In the genomic region with DNA sequence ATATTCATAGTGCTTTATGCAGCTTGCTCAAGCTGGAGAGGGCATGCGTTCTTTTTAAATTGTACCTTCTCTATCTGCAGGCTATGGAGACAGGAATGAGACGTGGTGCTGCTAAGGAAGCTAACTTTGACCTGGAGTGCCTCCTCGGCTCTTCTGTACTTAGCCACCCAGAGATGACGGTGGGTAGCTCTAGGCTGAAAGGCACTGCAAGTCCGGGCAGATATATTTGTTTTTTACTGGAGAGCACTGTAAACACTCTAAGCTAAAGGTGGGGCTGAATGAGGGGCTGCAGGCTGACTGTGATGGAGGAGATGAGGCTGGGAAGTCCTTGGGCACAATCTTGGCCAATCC, we compare ENCODE assay signal across 16 cellular contexts. TPM values are rescaled to one million over a fixed set of nuclear protein-coding genes. Genes with fewer than 3 reads are reported as not detected.
DNase-seq lines count a peak whose midpoint lies in the region; ATAC-seq and TF ChIP-seq lines count a peak whose summit lies in the region.
"Had no signal": no experiment of that assay in that cellular context is flagged by ENCODE, and none has a peak within 500 bp of the region (broad histone marks: within the 10 kb centered on the region; RNA-seq: fewer than 3 reads in every experiment).

No MANE protein-coding gene starts in this region.

- H3K27me3 Mint-ChIP-seq in T-helper 2 cell treated with Interferon-gamma antibody and Interleukin-4, amounts not matched to agents 5 μg/mL and 100 μg/mL, for 36 hours (ENCODE audit: low read depth), result no peaks in the 10 kb centered on the region
- H3K27me3 Mint-ChIP-seq: IgD-negative memory B cell had no signal

- H3K4me1 ChIP-seq in esophagus squamous epithelium (peaks cover 5 to 48% (median 26%) of the 10 kb centered on the region in 3 donors), spleen (peaks cover 0 to 94% (median 44%) of the 10 kb centered on the region in 6 donors)
- H3K4me1 ChIP-seq: pancreas had no signal

- intact Hi-C loops in esophagus squamous epithelium (cut with DNase I) (no loop called here), spleen (cut with DNase I; ENCODE audit: low total_unique reads) (no loop called here), left ventricle myocardium superior (cut with micrococcal nuclease) (no loop called here)

- H3K4me1 Mint-ChIP-seq in T-helper 2 cell treated with Interferon-gamma antibody and Interleukin-4, amounts not matched to agents 5 μg/mL and 100 μg/mL, for 36 hours (ENCODE audit: low read depth), result peaks cover 44% of the 10 kb centered on the region

- no peaks in the 10 kb centered on the region for H3K36me3 ChIP-seq in esophagus squamous epithelium
- peaks cover 0 to 6% (median 0%) of the 10 kb centered on the region in 6 donors for H3K36me3 ChIP-seq in spleen
- H3K36me3 ChIP-seq: pancreas, tibial nerve had no signal

- 10 to 23% methylated on average over 2 to 3 of the region's 5 CpGs for WGBS in esophagus squamous epithelium, 2 donors
- WGBS in spleen, 5 donors, result 37 to 60% (median 42%) methylated on average over 4 to 5 of the region's 5 CpGs

- no peak for DNase-seq in T-helper 2 cell treated with Interferon-gamma antibody and Interleukin-4, amounts not matched to agents 5 μg/mL and 100 μg/mL, for 36 hours (ENCODE audit: low spot score)
- DNase-seq in T-helper 2 cell, result no peak
- no peak for DNase-seq in RWPE1 (ENCODE audit: low spot score)
- no peak for DNase-seq in esophagus squamous epithelium (lab: John Stamatoyannopoulos, UW)
- no peak for DNase-seq in spleen
- no peak for DNase-seq in NCI-H2107 (lab: John Stamatoyannopoulos, UW)
- DNase-seq in left ventricle myocardium superior, result no peak
- DNase-seq: amygdala; NCI-H187 treated with DMSO at 0.1 percent for 48 hours; pancreas; stimulated activated CD4-positive, alpha-beta T cell treated with anti-CD3 and anti-CD28 coated beads, Interleukin-4, amount 100 ng/mL, for 4 hours had no signal

- H3K27ac Mint-ChIP-seq in T-helper 2 cell treated with Interferon-gamma antibody and Interleukin-4, amounts not matched to agents 5 μg/mL and 100 μg/mL, for 36 hours, result peak overlapping the region; percentile 79
- H3K27ac Mint-ChIP-seq: IgD-negative memory B cell had no signal

- H3K27me3 ChIP-seq in esophagus squamous epithelium (no peaks in the 10 kb centered on the region), spleen (replicated peaks in 1 of 7) (no peaks in the 10 kb centered on the region)
- H3K27me3 ChIP-seq: pancreas, tibial nerve had no signal

- H3K9me3 ChIP-seq in esophagus squamous epithelium (no peaks in the 10 kb centered on the region), spleen (no peaks in the 10 kb centered on the region)
- H3K9me3 ChIP-seq: pancreas, tibial nerve had no signal

- H3K27ac ChIP-seq in RWPE1 (peak overlapping the region; percentile 78), esophagus squamous epithelium (peak overlapping the region; percentile 24 to 63 (median 60)), spleen (peak overlapping the region; percentile 26 to 78 (median 54))
- H3K27ac ChIP-seq: epithelial cell of prostate, pancreas, VCaP had no signal

- no peak for ATAC-seq in GM18519 (IDR thresholded peaks at IDR 0.05; ENCODE audit: low FRiP score, unreplicated experiment)
- ATAC-seq in left ventricle myocardium superior, result no peak

- POLR2A ChIA-PET in RWPE1 (lab: Yijun Ruan, JAX; ENCODE audit: low non-redundant PET), result no interaction called here

- no peaks in the 10 kb centered on the region for H3K9me3 Mint-ChIP-seq in T-helper 2 cell treated with Interferon-gamma antibody and Interleukin-4, amounts not matched to agents 5 μg/mL and 100 μg/mL, for 36 hours
- H3K9me3 Mint-ChIP-seq: IgD-negative memory B cell had no signal

- TF ChIP-seq POLR2A in esophagus squamous epithelium (IDR thresholded peaks at IDR 0.05), result no peak
- TF ChIP-seq POLR2A in spleen (IDR thresholded peaks at IDR 0.05), result no peak

- H3K36me3 Mint-ChIP-seq in T-helper 2 cell treated with Interferon-gamma antibody and Interleukin-4, amounts not matched to agents 5 μg/mL and 100 μg/mL, for 36 hours (ENCODE audit: low read depth), result peaks cover 17% of the 10 kb centered on the region
- H3K36me3 Mint-ChIP-seq: IgD-negative memory B cell had no signal

- TF ChIP-seq CTCF in RWPE1 (conservative IDR thresholded peaks at IDR 0.05; ENCODE audit: low read depth), result no peak
- no peak for TF ChIP-seq CTCF in esophagus squamous epithelium (IDR thresholded peaks at IDR 0.05)
- TF ChIP-seq CTCF in spleen (IDR thresholded peaks at IDR 0.05 in 8 of 11, conservative IDR thresholded peaks at IDR 0.05 in 3 of 11), result no peak

- peak overlapping the region; percentile 71 for H3K4me3 Mint-ChIP-seq in T-helper 2 cell treated with Interferon-gamma antibody and Interleukin-4, amounts not matched to agents 5 μg/mL and 100 μg/mL, for 36 hours

- H3K4me3 ChIP-seq in esophagus squamous epithelium, result peak overlapping the region in 1 of 4 donors; percentile 18
- no peak overlapping the region for H3K4me3 ChIP-seq in spleen
- H3K4me3 ChIP-seq: pancreas, tibial nerve had no signal

- CTCF ChIA-PET in RWPE1 (lab: Yijun Ruan, JAX), result interaction anchor here (1.2 kb wide), 1 partner anchor 18 kb away, joined by 3 read pairs; no protein-coding TSS in a partner anchor

RNA-seq across cellular contexts. Expression of a gene that starts 12.1 kb away (rescaled TPM):
- total RNA-seq in esophagus squamous epithelium, result 10 to 100 TPM in 3 of 4 donors, 1 to 10 TPM in 1; 9.2 to 14.1 (median 12.5) TPM
- total RNA-seq in spleen, result 10 to 100 TPM; 28.7 to 35.3 (median 32.5) TPM
- polyA plus RNA-seq in spleen, result 10 to 100 TPM in 1 of 3 donors, 1 to 10 TPM in 2; 6.4 to 10.3 (median 7.0) TPM
- total RNA-seq in left ventricle myocardium superior, result 2.3 TPM
